In the genomic region with DNA sequence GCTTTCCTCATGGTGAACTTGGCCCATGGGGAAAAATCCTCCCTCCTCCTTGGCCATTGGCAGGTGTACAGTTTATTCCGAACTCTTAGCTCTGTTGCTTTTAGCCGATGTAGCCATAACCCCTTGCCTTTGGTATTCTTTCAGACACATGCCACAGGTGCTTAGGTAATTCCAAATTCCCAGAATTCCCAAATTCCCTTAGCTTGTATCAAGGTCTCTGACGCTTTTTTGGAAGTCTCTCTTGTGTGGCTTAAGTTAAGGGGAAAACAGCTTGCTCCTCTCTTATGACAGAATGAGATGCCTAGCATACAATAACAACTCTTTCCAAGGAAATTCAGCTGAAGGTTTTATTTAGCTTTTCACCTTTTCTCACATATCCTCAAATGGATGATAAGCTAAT, we compare ENCODE assay signal across 1 cellular context.
TF ChIP-seq lines count a peak whose summit lies in the region.

No MANE protein-coding gene starts in this region.

TF ChIP-seq in GM23338, 12 proteins besides CTCF, POLR2A, EP300 and RAD21 (continued from another document):
- TF ChIP-seq, protein P1, sequence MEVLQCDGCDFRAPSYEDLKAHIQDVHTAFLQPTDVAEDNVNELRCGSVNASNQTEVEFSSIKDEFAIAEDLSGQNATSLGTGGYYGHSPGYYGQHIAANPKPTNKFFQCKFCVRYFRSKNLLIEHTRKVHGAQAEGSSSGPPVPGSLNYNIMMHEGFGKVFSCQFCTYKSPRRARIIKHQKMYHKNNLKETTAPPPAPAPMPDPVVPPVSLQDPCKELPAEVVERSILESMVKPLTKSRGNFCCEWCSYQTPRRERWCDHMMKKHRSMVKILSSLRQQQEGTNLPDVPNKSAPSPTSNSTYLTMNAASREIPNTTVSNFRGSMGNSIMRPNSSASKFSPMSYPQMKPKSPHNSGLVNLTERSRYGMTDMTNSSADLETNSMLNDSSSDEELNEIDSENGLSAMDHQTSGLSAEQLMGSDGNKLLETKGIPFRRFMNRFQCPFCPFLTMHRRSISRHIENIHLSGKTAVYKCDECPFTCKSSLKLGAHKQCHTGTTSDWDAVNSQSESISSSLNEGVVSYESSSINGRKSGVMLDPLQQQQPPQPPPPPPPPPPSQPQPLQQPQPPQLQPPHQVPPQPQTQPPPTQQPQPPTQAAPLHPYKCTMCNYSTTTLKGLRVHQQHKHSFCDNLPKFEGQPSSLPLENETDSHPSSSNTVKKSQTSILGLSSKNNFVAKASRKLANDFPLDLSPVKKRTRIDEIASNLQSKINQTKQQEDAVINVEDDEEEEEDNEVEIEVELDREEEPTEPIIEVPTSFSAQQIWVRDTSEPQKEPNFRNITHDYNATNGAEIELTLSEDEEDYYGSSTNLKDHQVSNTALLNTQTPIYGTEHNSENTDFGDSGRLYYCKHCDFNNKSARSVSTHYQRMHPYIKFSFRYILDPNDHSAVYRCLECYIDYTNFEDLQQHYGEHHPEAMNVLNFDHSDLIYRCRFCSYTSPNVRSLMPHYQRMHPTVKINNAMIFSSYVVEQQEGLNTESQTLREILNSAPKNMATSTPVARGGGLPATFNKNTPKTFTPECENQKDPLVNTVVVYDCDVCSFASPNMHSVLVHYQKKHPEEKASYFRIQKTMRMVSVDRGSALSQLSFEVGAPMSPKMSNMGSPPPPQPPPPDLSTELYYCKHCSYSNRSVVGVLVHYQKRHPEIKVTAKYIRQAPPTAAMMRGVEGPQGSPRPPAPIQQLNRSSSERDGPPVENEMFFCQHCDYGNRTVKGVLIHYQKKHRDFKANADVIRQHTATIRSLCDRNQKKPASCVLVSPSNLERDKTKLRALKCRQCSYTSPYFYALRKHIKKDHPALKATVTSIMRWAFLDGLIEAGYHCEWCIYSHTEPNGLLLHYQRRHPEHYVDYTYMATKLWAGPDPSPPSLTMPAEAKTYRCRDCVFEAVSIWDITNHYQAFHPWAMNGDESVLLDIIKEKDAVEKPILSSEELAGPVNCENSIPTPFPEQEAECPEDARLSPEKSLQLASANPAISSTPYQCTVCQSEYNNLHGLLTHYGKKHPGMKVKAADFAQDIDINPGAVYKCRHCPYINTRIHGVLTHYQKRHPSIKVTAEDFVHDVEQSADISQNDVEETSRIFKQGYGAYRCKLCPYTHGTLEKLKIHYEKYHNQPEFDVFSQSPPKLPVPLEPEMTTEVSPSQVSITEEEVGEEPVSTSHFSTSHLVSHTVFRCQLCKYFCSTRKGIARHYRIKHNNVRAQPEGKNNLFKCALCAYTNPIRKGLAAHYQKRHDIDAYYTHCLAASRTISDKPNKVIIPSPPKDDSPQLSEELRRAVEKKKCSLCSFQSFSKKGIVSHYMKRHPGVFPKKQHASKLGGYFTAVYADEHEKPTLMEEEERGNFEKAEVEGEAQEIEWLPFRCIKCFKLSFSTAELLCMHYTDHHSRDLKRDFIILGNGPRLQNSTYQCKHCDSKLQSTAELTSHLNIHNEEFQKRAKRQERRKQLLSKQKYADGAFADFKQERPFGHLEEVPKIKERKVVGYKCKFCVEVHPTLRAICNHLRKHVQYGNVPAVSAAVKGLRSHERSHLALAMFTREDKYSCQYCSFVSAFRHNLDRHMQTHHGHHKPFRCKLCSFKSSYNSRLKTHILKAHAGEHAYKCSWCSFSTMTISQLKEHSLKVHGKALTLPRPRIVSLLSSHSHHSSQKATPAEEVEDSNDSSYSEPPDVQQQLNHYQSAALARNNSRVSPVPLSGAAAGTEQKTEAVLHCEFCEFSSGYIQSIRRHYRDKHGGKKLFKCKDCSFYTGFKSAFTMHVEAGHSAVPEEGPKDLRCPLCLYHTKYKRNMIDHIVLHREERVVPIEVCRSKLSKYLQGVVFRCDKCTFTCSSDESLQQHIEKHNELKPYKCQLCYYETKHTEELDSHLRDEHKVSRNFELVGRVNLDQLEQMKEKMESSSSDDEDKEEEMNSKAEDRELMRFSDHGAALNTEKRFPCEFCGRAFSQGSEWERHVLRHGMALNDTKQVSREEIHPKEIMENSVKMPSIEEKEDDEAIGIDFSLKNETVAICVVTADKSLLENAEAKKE (CRISPR knock-in tag; IDR thresholded peaks at IDR 0.05): no peak
- TF ChIP-seq EZH2 (IDR thresholded peaks at IDR 0.05; ENCODE audit: low read depth, unreplicated experiment) (no peak), POLR2AphosphoS5 (IDR thresholded peaks at IDR 0.05; ENCODE audit: low read depth) (no peak), ZNF331 (CRISPR knock-in tag; IDR thresholded peaks at IDR 0.05; ENCODE audit: low read depth) (no peak), ZNF114 (CRISPR knock-in tag; IDR thresholded peaks at IDR 0.05) (no peak), CREB1 (CRISPR knock-in tag; IDR thresholded peaks at IDR 0.05; ENCODE audit: low read depth) (no peak), STAT1 (IDR thresholded peaks at IDR 0.05; ENCODE audit: unreplicated experiment) (no peak)
- TF ChIP-seq, protein P2, sequence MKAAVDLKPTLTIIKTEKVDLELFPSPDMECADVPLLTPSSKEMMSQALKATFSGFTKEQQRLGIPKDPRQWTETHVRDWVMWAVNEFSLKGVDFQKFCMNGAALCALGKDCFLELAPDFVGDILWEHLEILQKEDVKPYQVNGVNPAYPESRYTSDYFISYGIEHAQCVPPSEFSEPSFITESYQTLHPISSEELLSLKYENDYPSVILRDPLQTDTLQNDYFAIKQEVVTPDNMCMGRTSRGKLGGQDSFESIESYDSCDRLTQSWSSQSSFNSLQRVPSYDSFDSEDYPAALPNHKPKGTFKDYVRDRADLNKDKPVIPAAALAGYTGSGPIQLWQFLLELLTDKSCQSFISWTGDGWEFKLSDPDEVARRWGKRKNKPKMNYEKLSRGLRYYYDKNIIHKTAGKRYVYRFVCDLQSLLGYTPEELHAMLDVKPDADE (IDR thresholded peaks at IDR 0.05): no peak
TF ChIP-seq in GM23338: peak in this region for 0.
